ENCODE assay signal across 9 cellular contexts in the genomic region with DNA sequence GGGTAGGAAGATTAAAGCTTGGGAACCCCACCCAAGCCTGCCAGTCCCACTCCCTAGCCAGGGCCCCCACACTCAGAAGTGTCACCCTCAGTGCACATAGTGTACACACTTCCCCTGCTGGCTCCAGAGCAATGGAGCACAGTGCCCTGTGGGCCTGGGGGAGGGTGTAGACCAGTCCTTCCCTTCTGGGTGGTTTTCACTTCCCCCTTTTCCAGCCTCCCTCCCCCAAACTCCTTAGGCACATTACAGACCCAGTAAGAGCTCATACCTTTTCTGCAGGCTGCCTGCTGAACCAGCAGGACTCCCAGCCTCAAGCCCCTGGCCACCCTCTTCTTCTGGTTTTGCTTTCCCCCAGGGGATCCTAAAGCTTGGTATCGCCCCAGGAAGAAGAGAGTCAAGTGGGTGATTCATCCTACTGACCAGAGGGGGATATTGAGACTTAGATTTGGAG. TPM values are rescaled to one million over a fixed set of nuclear protein-coding genes. Genes with fewer than 3 reads are reported as not detected.
DNase-seq lines count a peak whose midpoint lies in the region; ATAC-seq and TF ChIP-seq lines count a peak whose summit lies in the region.
"Had no signal": no experiment of that assay in that cellular context is flagged by ENCODE, and none has a peak within 500 bp of the region (broad histone marks: within the 10 kb centered on the region; RNA-seq: fewer than 3 reads in every experiment).

A gene with protein sequence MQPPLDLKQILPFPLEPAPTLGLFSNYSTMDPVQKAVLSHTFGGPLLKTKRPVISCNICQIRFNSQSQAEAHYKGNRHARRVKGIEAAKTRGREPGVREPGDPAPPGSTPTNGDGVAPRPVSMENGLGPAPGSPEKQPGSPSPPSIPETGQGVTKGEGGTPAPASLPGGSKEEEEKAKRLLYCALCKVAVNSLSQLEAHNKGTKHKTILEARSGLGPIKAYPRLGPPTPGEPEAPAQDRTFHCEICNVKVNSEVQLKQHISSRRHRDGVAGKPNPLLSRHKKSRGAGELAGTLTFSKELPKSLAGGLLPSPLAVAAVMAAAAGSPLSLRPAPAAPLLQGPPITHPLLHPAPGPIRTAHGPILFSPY (minus strand): TSS at position 143 of the 451 bp plus-strand sequence. CDS start 219 bp downstream, outside the sequence.

- peak; percentile 50 for ATAC-seq in Right ventricle myocardium inferior
- no peak for ATAC-seq in WTC11
- ATAC-seq in lower lobe of right lung = peak; percentile 59 to 79
- ATAC-seq: T-cell had no signal

- POLR2A ChIA-PET in WTC11 (lab: Charles Lee) = no interaction called here

- H3K27ac ChIP-seq in lower lobe of right lung = peak within 1 kb of the TSS; percentile 74

- peaks cover 9% of the 10 kb centered on the region for H3K36me3 Mint-ChIP-seq in WTC11
- H3K36me3 Mint-ChIP-seq: T-cell had no signal

- no peaks in the 10 kb centered on the region for H3K36me3 ChIP-seq in lower lobe of right lung

- H3K4me3 ChIP-seq in lower lobe of right lung = peak within 1 kb of the TSS; percentile 32

- peaks cover 62% of the 10 kb centered on the region for H3K4me1 Mint-ChIP-seq in WTC11

- intact Hi-C loops in Right ventricle myocardium inferior (cut with DNase I) = no loop called here
- intact Hi-C loops in cardiac septum (cut with DNase I) = loop anchor here (1.0 kb wide), 1 partner anchor 13 kb away; no protein-coding TSS in a partner anchor
- intact Hi-C loops in lower lobe of right lung (cut with DNase I) = no loop called here

- TF ChIP-seq CTCF in WTC11 (IDR thresholded peaks at IDR 0.05) = no peak
- no peak for TF ChIP-seq CTCF in lower lobe of right lung (IDR thresholded peaks at IDR 0.05)

- CTCF ChIA-PET in WTC11 (lab: Charles Lee) = interaction anchor here (1.0 to 4.3 kb wide), 8 partner anchors 9 to 133 kb away, joined by 3 to 67 read pairs (median 3); no protein-coding TSS in a partner anchor

- no peak within 1 kb of the TSS for H3K27ac Mint-ChIP-seq in WTC11

- no peaks in the 10 kb centered on the region for H3K9me3 ChIP-seq in lower lobe of right lung

- H3K27me3 ChIP-seq in lower lobe of right lung (ENCODE audit: low read depth) = no peaks in the 10 kb centered on the region

- H3K27me3 Mint-ChIP-seq in WTC11 (ENCODE audit: low read depth) = no peaks in the 10 kb centered on the region
- H3K27me3 Mint-ChIP-seq: T-cell had no signal

- peak within 1 kb of the TSS; percentile 47 for H3K4me3 Mint-ChIP-seq in WTC11
- H3K4me3 Mint-ChIP-seq: T-cell had no signal

- DNase-seq in Right ventricle myocardium inferior (ENCODE audit: missing footprints) = peak; percentile 78
- DNase-seq in cardiac septum (ENCODE audit: low spot score) = no peak
- no peak for DNase-seq in WTC11 (ENCODE audit: low spot score)
- DNase-seq in lower lobe of right lung = peak; percentile 73
- DNase-seq in GM03348 (ENCODE audit: low spot score) = no peak
- DNase-seq in activated T-cell treated with anti-CD3 and anti-CD28 coated beads, Interleukin-2, amount 50 U/mL, for 1 hour = no peak
- no peak for DNase-seq in activated naive CD4-positive, alpha-beta T cell treated with Interleukin-2 at 50 U/mL for 16 hours
- DNase-seq in stimulated activated naive CD4-positive, alpha-beta T cell treated with Interleukin-2 at 50 U/mL for 16 hours (lab: John Stamatoyannopoulos, UW) = no peak

- H3K4me1 ChIP-seq in lower lobe of right lung = peaks cover 11% of the 10 kb centered on the region

- no peaks in the 10 kb centered on the region for H3K9me3 Mint-ChIP-seq in WTC11
- H3K9me3 Mint-ChIP-seq: T-cell had no signal

TF ChIP-seq in WTC11, 78 proteins besides CTCF, POLR2A, EP300 and RAD21:
- TF ChIP-seq ZNF416 (CRISPR knock-in tag; IDR thresholded peaks at IDR 0.05) (no peak), NR2C2 (CRISPR knock-in tag; IDR thresholded peaks at IDR 0.05) (no peak), NR3C1 (CRISPR knock-in tag; conservative IDR thresholded peaks at IDR 0.05; ENCODE audit: low read depth) (no peak), TP53 (CRISPR knock-in tag; IDR thresholded peaks at IDR 0.05) (no peak), NR1H2 (CRISPR knock-in tag; IDR thresholded peaks at IDR 0.05) (no peak), ZNF423 (CRISPR knock-in tag; IDR thresholded peaks at IDR 0.05) (0 out of 2 replicates have a peak, but pooled peaks have one; percentile 15), ZNF232 (CRISPR knock-in tag; IDR thresholded peaks at IDR 0.05) (no peak)
- TF ChIP-seq, protein P1, sequence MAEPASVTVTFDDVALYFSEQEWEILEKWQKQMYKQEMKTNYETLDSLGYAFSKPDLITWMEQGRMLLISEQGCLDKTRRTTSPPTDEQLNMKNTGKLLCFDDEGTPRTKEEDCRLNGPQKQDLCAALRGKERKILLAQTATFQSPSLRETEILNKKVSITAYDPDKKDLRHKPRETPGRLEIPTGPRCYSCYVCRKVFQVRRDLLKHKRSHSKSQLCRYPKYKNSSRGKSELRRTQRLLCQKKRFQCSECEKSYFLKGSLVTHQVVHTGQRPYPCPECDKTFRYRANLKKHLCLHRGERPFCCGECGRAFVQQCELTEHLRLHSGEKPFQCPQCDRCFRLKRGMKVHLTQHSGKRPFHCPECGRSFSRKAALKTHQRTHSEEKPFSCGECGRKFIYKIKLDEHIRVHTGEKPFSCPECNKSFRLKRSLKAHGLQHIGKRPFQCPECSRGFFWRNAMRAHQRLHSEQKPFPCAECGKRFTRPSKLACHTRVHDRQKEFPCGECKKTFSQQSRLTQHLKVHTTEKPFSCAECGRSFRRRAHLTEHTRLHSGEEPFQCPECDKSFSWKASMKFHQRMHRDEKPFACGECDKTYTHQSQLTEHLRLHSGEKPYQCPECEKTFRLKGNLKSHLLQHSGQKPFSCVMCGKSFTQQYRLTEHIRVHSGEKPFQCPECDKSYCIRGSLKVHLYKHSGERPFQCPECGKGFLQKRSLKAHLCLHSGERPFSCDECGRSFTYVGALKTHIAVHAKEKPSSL (CRISPR knock-in tag; conservative IDR thresholded peaks at IDR 0.05) = no peak
- TF ChIP-seq, protein P2, sequence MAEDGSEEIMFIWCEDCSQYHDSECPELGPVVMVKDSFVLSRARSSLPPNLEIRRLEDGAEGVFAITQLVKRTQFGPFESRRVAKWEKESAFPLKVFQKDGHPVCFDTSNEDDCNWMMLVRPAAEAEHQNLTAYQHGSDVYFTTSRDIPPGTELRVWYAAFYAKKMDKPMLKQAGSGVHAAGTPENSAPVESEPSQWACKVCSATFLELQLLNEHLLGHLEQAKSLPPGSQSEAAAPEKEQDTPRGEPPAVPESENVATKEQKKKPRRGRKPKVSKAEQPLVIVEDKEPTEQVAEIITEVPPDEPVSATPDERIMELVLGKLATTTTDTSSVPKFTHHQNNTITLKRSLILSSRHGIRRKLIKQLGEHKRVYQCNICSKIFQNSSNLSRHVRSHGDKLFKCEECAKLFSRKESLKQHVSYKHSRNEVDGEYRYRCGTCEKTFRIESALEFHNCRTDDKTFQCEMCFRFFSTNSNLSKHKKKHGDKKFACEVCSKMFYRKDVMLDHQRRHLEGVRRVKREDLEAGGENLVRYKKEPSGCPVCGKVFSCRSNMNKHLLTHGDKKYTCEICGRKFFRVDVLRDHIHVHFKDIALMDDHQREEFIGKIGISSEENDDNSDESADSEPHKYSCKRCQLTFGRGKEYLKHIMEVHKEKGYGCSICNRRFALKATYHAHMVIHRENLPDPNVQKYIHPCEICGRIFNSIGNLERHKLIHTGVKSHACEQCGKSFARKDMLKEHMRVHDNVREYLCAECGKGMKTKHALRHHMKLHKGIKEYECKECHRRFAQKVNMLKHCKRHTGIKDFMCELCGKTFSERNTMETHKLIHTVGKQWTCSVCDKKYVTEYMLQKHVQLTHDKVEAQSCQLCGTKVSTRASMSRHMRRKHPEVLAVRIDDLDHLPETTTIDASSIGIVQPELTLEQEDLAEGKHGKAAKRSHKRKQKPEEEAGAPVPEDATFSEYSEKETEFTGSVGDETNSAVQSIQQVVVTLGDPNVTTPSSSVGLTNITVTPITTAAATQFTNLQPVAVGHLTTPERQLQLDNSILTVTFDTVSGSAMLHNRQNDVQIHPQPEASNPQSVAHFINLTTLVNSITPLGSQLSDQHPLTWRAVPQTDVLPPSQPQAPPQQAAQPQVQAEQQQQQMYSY (CRISPR knock-in tag; IDR thresholded peaks at IDR 0.05) = no peak

RNA-seq across cellular contexts. Expression of the gene that starts here (rescaled TPM):
- 11.6 TPM for total RNA-seq in Right ventricle myocardium inferior
- 4.8 TPM for total RNA-seq in cardiac septum
- total RNA-seq in WTC11 (2021) = 18.4 to 23.5 TPM (median 22.2 TPM) in 3 replicates
- total RNA-seq in lower lobe of right lung = 28.3 TPM

Comparison
In these comparisons a context has a peak if more than half of its experiments do, and no peak if none do; other contexts are left out.
1. DNase-seq: peak in Right ventricle myocardium inferior (single experiment) and lower lobe of right lung (single experiment); none in cardiac septum (single experiment), WTC11 (single experiment), GM03348 (single experiment), activated T-cell treated with anti-CD3 and anti-CD28 coated beads, Interleukin-2, amount 50 U/mL, for 1 hour (single experiment), activated naive CD4-positive, alpha-beta T cell treated with Interleukin-2 at 50 U/mL for 16 hours (single experiment) and stimulated activated naive CD4-positive, alpha-beta T cell treated with Interleukin-2 at 50 U/mL for 16 hours (single experiment).